10 cellular contexts compared by ENCODE assay signal in genomic region chr7:128860158-128861073, GRCh38. TPM values are rescaled to one million over a fixed set of nuclear protein-coding genes. Genes with fewer than 3 reads are reported as not detected.
A peak's percentile ranks its signal among the peaks of the same experiment; 100 is the strongest.
DNase-seq lines count a peak whose midpoint lies in the region; ATAC-seq lines count a peak whose summit lies in the region.
"Had no signal": no experiment of that assay in that cellular context is flagged by ENCODE, and none has a peak within 500 bp of the region (broad histone marks: within the 10 kb centered on the region; RNA-seq: fewer than 3 reads in every experiment).

No MANE protein-coding gene starts in this region.

- H3K27me3 ChIP-seq in skeletal muscle tissue (ENCODE audit: control insufficient read depth in 3 of 3, insufficient read depth in 3 of 3, low read length in 3 of 3), result no peaks in the 10 kb centered on the region

- DNase-seq in DMS53 (lab: John Stamatoyannopoulos, UW) (peak; percentile 25), DMS53 treated with DMSO at 0.1 percent for 48 hours (lab: John Stamatoyannopoulos, UW; ENCODE audit: unreplicated experiment) (no peak), OCI-M1 (lab: John Stamatoyannopoulos, UW) (peak; percentile 65), fibroblast of gingiva (ENCODE audit: low read depth) (peak; percentile 67), nucleus accumbens (lab: John Stamatoyannopoulos, UW) (no peak)
- DNase-seq: NCI-H2171 treated with DMSO at 0.1 percent for 48 hours had no signal

- no peaks in the 10 kb centered on the region for H3K9me3 ChIP-seq in skeletal muscle tissue (ENCODE audit: control insufficient read depth in 3 of 3, low read length in 3 of 3)

- peaks cover 23 to 39% (median 38%) of the 10 kb centered on the region in 3 donors for H3K36me3 ChIP-seq in skeletal muscle tissue (ENCODE audit: control insufficient read depth in 3 of 3, insufficient read depth in 3 of 3, low read length in 3 of 3)

- H3K9ac ChIP-seq in skeletal muscle tissue (ENCODE audit: low read depth in 1 of 3, low read length in 3 of 3), result peak overlapping the region; percentile 47 to 68 (median 50)

- H3K4me1 ChIP-seq in skeletal muscle tissue (ENCODE audit: control insufficient read depth in 3 of 3, insufficient read depth in 3 of 3, low read length in 3 of 3), result peaks cover 54 to 71% (median 56%) of the 10 kb centered on the region in 3 donors

- peak overlapping the region; percentile 79 for H3K27ac ChIP-seq in skeletal muscle tissue (ENCODE audit: low read depth, low read length)
- H3K27ac ChIP-seq: 22Rv1 had no signal

- ATAC-seq in HG02885 (IDR thresholded peaks at IDR 0.05; ENCODE audit: poor library complexity, unreplicated experiment) (no peak), GM21737 (IDR thresholded peaks at IDR 0.05; ENCODE audit: unreplicated experiment) (no peak)

- no peak overlapping the region for H3K4me3 ChIP-seq in skeletal muscle tissue (ENCODE audit: low read length in 3 of 3)

RNA-seq across cellular contexts. Expression of gene ATP6V1F, which starts 2.2 kb away (rescaled TPM):
- total RNA-seq in skeletal muscle tissue, result 66.3 TPM

RNA-seq across cellular contexts. Expression of gene FLNC, which starts 30.2 kb away (rescaled TPM):
- 611 TPM for total RNA-seq in skeletal muscle tissue

RNA-seq across cellular contexts. Expression of gene KCP, which starts 50.1 kb away (rescaled TPM):
- total RNA-seq in skeletal muscle tissue, result under 0.01 TPM

Comparison
In these comparisons a context has a peak if more than half of its experiments do, and no peak if none do; other contexts are left out.
1. DNase-seq: peak in DMS53 (single experiment), OCI-M1 (single experiment) and fibroblast of gingiva (single experiment); none in DMS53 treated with DMSO at 0.1 percent for 48 hours (single experiment) and nucleus accumbens (0 of 56).